Comparison of ENCODE assay signal across 8 cellular contexts in genomic region chr11:117145393-117145761, GRCh38. TPM values are rescaled to one million over a fixed set of nuclear protein-coding genes. Genes with fewer than 3 reads are reported as not detected.
DNase-seq lines count a peak whose midpoint lies in the region; ATAC-seq, FAIRE-seq and TF ChIP-seq lines count a peak whose summit lies in the region.

No MANE protein-coding gene starts in this region.

- H3K9ac ChIP-seq in K562 (ENCODE audit: insufficient read depth in 1 of 2, low read depth in 2 of 2, low read length in 2 of 2), result peak overlapping the region; percentile 90 to 92
- H3K9ac ChIP-seq in subcutaneous abdominal adipose tissue (ENCODE audit: low read length in 5 of 5), result peak overlapping the region; percentile 11 to 95 (median 89)

- peak overlapping the region; percentile 94 for H3K27ac Mint-ChIP-seq in activated CD4-positive, alpha-beta T cell treated with anti-CD3 and anti-CD28 coated beads for 36 hours

- FAIRE-seq in K562 (lab: Jason Lieb, UNC), result peak; percentile 32

- intact Hi-C loops in activated CD4-positive, alpha-beta T cell treated with anti-CD3 and anti-CD28 coated beads for 36 hours (cut with DNase I, micrococcal nuclease), result no loop called here
- intact Hi-C loops in K562 (cut with micrococcal nuclease), result loop anchor here (1.0 to 2.0 kb wide), 2 partner anchors 33 to 79 kb away; partner anchors contain the start of gene SIDT2

- H3K4me1 ChIP-seq in K562 (replicated peaks in 1 of 2; ENCODE audit: control insufficient read depth in 2 of 2, insufficient read depth in 2 of 2, low read length in 2 of 2) (peaks cover 10 to 13% of the 10 kb centered on the region in 2 experiments; a peak in 4 of 5 replicates), subcutaneous abdominal adipose tissue (ENCODE audit: control insufficient read depth in 5 of 5, insufficient read depth in 5 of 5, low read length in 5 of 5) (peaks cover 0 to 33% (median 29%) of the 10 kb centered on the region in 5 donors)

- H3K27me3 Mint-ChIP-seq in activated CD4-positive, alpha-beta T cell treated with anti-CD3 and anti-CD28 coated beads for 36 hours, result no peaks in the 10 kb centered on the region

- BruUV-seq in K562 (replicated peaks; lab: Mats Ljungman, UMichigan), result TSS peak; percentile 59

- no peak for ATAC-seq in activated CD4-positive, alpha-beta T cell treated with anti-CD3 and anti-CD28 coated beads for 36 hours
- ATAC-seq in K562, result peak; percentile 44
- no peak for ATAC-seq in HG03280 (IDR thresholded peaks at IDR 0.05; ENCODE audit: unreplicated experiment)

- POLR2A ChIA-PET in activated CD4-positive, alpha-beta T cell treated with anti-CD3 and anti-CD28 coated beads for 36 hours (lab: Charles Lee), result interaction anchor here (1.3 kb wide), 1 partner anchor 27 kb away, joined by 4 read pairs; no protein-coding TSS in a partner anchor
- POLR2A ChIA-PET in K562 (lab: Yijun Ruan, JAX), result interaction anchor here (0.7 to 2.7 kb wide), 7 partner anchors 9 to 49 kb away, joined by 4 to 17 read pairs (median 6); partner anchors contain the start of gene SIDT2

- no peak overlapping the region for H2AFZ ChIP-seq in K562 (ENCODE audit: low read depth, low read length)

- peak overlapping the region; percentile 99 for H3K4me3 Mint-ChIP-seq in activated CD4-positive, alpha-beta T cell treated with anti-CD3 and anti-CD28 coated beads for 36 hours

- H4K20me1 ChIP-seq in K562 (replicated peaks; ENCODE audit: control insufficient read depth, insufficient read depth, low read length), result peaks cover 6% of the 10 kb centered on the region

- in situ Hi-C loops in K562 (cut with MboI), result no loop called here

- no peak for TF ChIP-seq POLR2A in K562 (conservative IDR thresholded peaks at IDR 0.05)

- peaks cover 34% of the 10 kb centered on the region for H3K36me3 Mint-ChIP-seq in activated CD4-positive, alpha-beta T cell treated with anti-CD3 and anti-CD28 coated beads for 36 hours (ENCODE audit: low read depth)

- H3K27me3 ChIP-seq in K562 (ENCODE audit: control insufficient read depth in 2 of 2, insufficient read depth in 2 of 2, low read length in 2 of 2), result no peaks in the 10 kb centered on the region
- no peaks in the 10 kb centered on the region for H3K27me3 ChIP-seq in subcutaneous abdominal adipose tissue (ENCODE audit: control insufficient read depth in 5 of 5, insufficient read depth in 4 of 5, low read length in 5 of 5)

- peaks cover 44% of the 10 kb centered on the region for H3K4me1 Mint-ChIP-seq in activated CD4-positive, alpha-beta T cell treated with anti-CD3 and anti-CD28 coated beads for 36 hours

- H3K9me3 Mint-ChIP-seq in activated CD4-positive, alpha-beta T cell treated with anti-CD3 and anti-CD28 coated beads for 36 hours (ENCODE audit: low read depth), result no peaks in the 10 kb centered on the region

- H3K79me2 ChIP-seq in K562 (ENCODE audit: control insufficient read depth, insufficient read depth, low read length), result peaks cover 67% of the 10 kb centered on the region

- H3K9me1 ChIP-seq in K562 (ENCODE audit: control insufficient read depth, insufficient read depth, low read length), result no peaks in the 10 kb centered on the region

- TF ChIP-seq EP300 in K562 (IDR thresholded peaks at IDR 0.05; ENCODE audit: low read length), result no peak

- CTCF ChIA-PET in activated CD4-positive, alpha-beta T cell treated with anti-CD3 and anti-CD28 coated beads for 36 hours (lab: Charles Lee), result interaction anchor here (0.6 to 4.0 kb wide), 11 partner anchors 12 to 310 kb away, joined by 3 to 35 read pairs (median 3); partner anchors contain the start of gene SIDT2
- CTCF ChIA-PET in K562 (lab: Yijun Ruan, JAX; ENCODE audit: low intra/inter-chr PET ratio), result no interaction called here

- peaks cover 40% of the 10 kb centered on the region for H3K36me3 ChIP-seq in K562 (ENCODE audit: control insufficient read depth, insufficient read depth, low read length)
- H3K36me3 ChIP-seq in subcutaneous abdominal adipose tissue (ENCODE audit: control insufficient read depth in 5 of 5, insufficient read depth in 5 of 5, low read length in 5 of 5), result peaks cover 0 to 13% (median 5%) of the 10 kb centered on the region in 5 donors

- peak; percentile 15 for DNase-seq in activated CD4-positive, alpha-beta T cell treated with anti-CD3 and anti-CD28 coated beads for 36 hours
- DNase-seq in activated CD4-positive, alpha-beta T cell treated with anti-CD3 and anti-CD28 coated beads, Interleukin-2, amount 50 U/mL, for 1 hour, result no peak
- DNase-seq in NCI-H1105 treated with DMSO at 0.1 percent for 48 hours (lab: John Stamatoyannopoulos, UW) (peak; percentile 5), K562 (ENCODE audit: extremely low read depth in 1 of 4, low spot score in 3 of 4) (peak; percentile 36 to 65 (median 53)), kidney glomerular epithelial cell (lab: John Stamatoyannopoulos, UW) (peak; percentile 54), cerebellar nuclear complex (lab: John Stamatoyannopoulos, UW) (no peak)

- H3K27ac ChIP-seq in K562 (ENCODE audit: extremely low read depth, low read depth, low read length), result peak overlapping the region; percentile 88
- peak overlapping the region; percentile 92 for H3K27ac ChIP-seq in subcutaneous abdominal adipose tissue (ENCODE audit: low read depth, low read length)

- TF ChIP-seq CTCF in K562 (IDR thresholded peaks at IDR 0.05 in 2 of 3, conservative IDR thresholded peaks at IDR 0.05 in 1 of 3; ENCODE audit: insufficient read depth in 2 of 3, low read depth in 1 of 3, low read length in 3 of 3), result peak in 2 of 3 experiments; percentile 23 to 43; a peak in 3 of 6 replicates

- no peak; a peak in 1 of 4 replicates for TF ChIP-seq RAD21 in K562 (CRISPR knock-in tag; conservative IDR thresholded peaks at IDR 0.05 in 1 of 2, IDR thresholded peaks at IDR 0.05 in 1 of 2)

- H3K4me3 ChIP-seq in K562, result peak overlapping the region; percentile 89
- H3K4me3 ChIP-seq in subcutaneous abdominal adipose tissue (ENCODE audit: low read depth in 1 of 5, low read length in 5 of 5), result peak overlapping the region; percentile 84 to 97 (median 93)

- 2% methylated on average over 5 of the region's 5 CpGs for WGBS in K562 (ENCODE audit: insufficient coverage, low coverage, missing lambda C conversion rate)

- H3K4me2 ChIP-seq in K562 (ENCODE audit: insufficient read depth, low read length), result peak overlapping the region; percentile 100

- no peaks in the 10 kb centered on the region for H3K9me3 ChIP-seq in K562 (replicated peaks; ENCODE audit: control insufficient read depth, insufficient read depth, low read depth, low read length)
- H3K9me3 ChIP-seq in subcutaneous abdominal adipose tissue (ENCODE audit: control insufficient read depth in 5 of 5, low read length in 5 of 5), result no peaks in the 10 kb centered on the region

RNA-seq across cellular contexts. Expression of gene PAFAH1B2, which starts 1.3 kb away (rescaled TPM):
- 10 to 100 TPM; 44.8 to 57.5 TPM for total RNA-seq in activated CD4-positive, alpha-beta T cell treated with anti-CD3 and anti-CD28 coated beads for 36 hours
- 47.5 and 78.4 TPM in 2 replicates for total RNA-seq in K562 (2011; cell fraction: chromatin; rRNA removed; ENCODE audit: low replicate concordance)
- 27.7 and 27.9 TPM in 2 replicates for total RNA-seq in K562 (2011; cell fraction: nucleolus; rRNA removed)
- 55.0 and 89.9 TPM in 2 replicates for total RNA-seq in K562 (2011; cell fraction: nucleoplasm; rRNA removed)
- total RNA-seq in K562 (2014; rRNA removed) (61.0 and 64.9 TPM in 2 replicates), K562 (2014; rRNA removed; fragmentation: Illumina TruSeq; extraction: Trizol) (94.7 and 109 TPM in 2 replicates), K562 (2015; rRNA removed; fragmentation: Illumina TruSeq; extraction: Trizol) (70.4 and 74.2 TPM in 2 replicates), K562 (2021) (82.3 and 90.2 TPM in 2 replicates)
- polyA plus RNA-seq in K562 (2011; rRNA removed) (43.3 and 55.3 TPM in 2 replicates), K562 (2014; fragmentation: Illumina TruSeq; extraction: Trizol) (38.0 and 39.3 TPM in 2 replicates), K562 (2014; fragmentation: Nextera tagmentation; extraction: Ambion mirVana) (10 to 100 TPM; 27.8 to 81.6 TPM), K562 (2014; rRNA removed) (34.5 and 36.4 TPM in 2 replicates)
- 31.2 and 34.2 TPM in 2 replicates for polyA plus RNA-seq in K562 (2011; cell fraction: cytosol; rRNA removed)
- polyA plus RNA-seq in K562 (2011; cell fraction: nucleus; rRNA removed), result 17.3 and 17.8 TPM in 2 replicates
- 28.3 and 30.4 TPM in 2 replicates for polyA plus RNA-seq in K562 (2012)
- 203 and 224 TPM in 2 replicates for polyA minus RNA-seq in K562 (2011; rRNA and poly(A)+ RNA removed)
- 49.4 and 74.5 TPM in 2 replicates for polyA minus RNA-seq in K562 (2011; cell fraction: cytosol; rRNA and poly(A)+ RNA removed)
- polyA minus RNA-seq in K562 (2011; cell fraction: nucleus; rRNA and poly(A)+ RNA removed), result 15.5 and 22.9 TPM in 2 replicates

RNA-seq across cellular contexts. Expression of gene SIDT2, which starts 33.2 kb away (rescaled TPM):
- total RNA-seq in activated CD4-positive, alpha-beta T cell treated with anti-CD3 and anti-CD28 coated beads for 36 hours, result 10 to 100 TPM; 21.5 to 23.7 TPM
- total RNA-seq in K562 (2011; cell fraction: chromatin; rRNA removed; ENCODE audit: low replicate concordance), result 140 and 344 TPM in 2 replicates
- total RNA-seq in K562 (2011; cell fraction: nucleolus; rRNA removed), result 167 and 174 TPM in 2 replicates
- total RNA-seq in K562 (2011; cell fraction: nucleoplasm; rRNA removed), result 143 and 150 TPM in 2 replicates
- total RNA-seq in K562 (2014; rRNA removed) (5.9 and 7.1 TPM in 2 replicates), K562 (2014; rRNA removed; fragmentation: Illumina TruSeq; extraction: Trizol) (4.4 and 6.5 TPM in 2 replicates), K562 (2015; rRNA removed; fragmentation: Illumina TruSeq; extraction: Trizol) (6.1 and 7.0 TPM in 2 replicates), K562 (2021) (17.7 and 20.2 TPM in 2 replicates)
- polyA plus RNA-seq in K562 (2011; rRNA removed) (11.5 and 21.7 TPM in 2 replicates), K562 (2014; fragmentation: Illumina TruSeq; extraction: Trizol) (14.4 and 15.6 TPM in 2 replicates), K562 (2014; fragmentation: Nextera tagmentation; extraction: Ambion mirVana) (1 to 10 TPM; 2.4 to 3.6 TPM), K562 (2014; rRNA removed) (14.1 and 22.2 TPM in 2 replicates)
- 11.6 and 15.7 TPM in 2 replicates for polyA plus RNA-seq in K562 (2011; cell fraction: cytosol; rRNA removed)
- polyA plus RNA-seq in K562 (2011; cell fraction: nucleus; rRNA removed), result 117 and 144 TPM in 2 replicates
- 15.7 and 22.6 TPM in 2 replicates for polyA plus RNA-seq in K562 (2012)
- 16.3 and 17.1 TPM in 2 replicates for polyA minus RNA-seq in K562 (2011; rRNA and poly(A)+ RNA removed)
- 14.1 and 17.0 TPM in 2 replicates for polyA minus RNA-seq in K562 (2011; cell fraction: cytosol; rRNA and poly(A)+ RNA removed)
- 32.9 and 48.4 TPM in 2 replicates for polyA minus RNA-seq in K562 (2011; cell fraction: nucleus; rRNA and poly(A)+ RNA removed)

RNA-seq across cellular contexts. Expression of gene SIK3, which starts 47.1 kb away (rescaled TPM):
- total RNA-seq in activated CD4-positive, alpha-beta T cell treated with anti-CD3 and anti-CD28 coated beads for 36 hours, result 10 to 100 TPM; 23.6 to 25.3 TPM
- 63.2 and 103 TPM in 2 replicates for total RNA-seq in K562 (2011; cell fraction: chromatin; rRNA removed; ENCODE audit: low replicate concordance)
- total RNA-seq in K562 (2011; cell fraction: nucleolus; rRNA removed), result 30.0 and 38.4 TPM in 2 replicates
- total RNA-seq in K562 (2011; cell fraction: nucleoplasm; rRNA removed), result 51.0 and 57.2 TPM in 2 replicates
- 8.4 and 9.5 TPM in 2 replicates for total RNA-seq in K562 (2014; rRNA removed)
- 10.7 and 10.8 TPM in 2 replicates for total RNA-seq in K562 (2014; rRNA removed; fragmentation: Illumina TruSeq; extraction: Trizol)
- 7.6 and 8.5 TPM in 2 replicates for total RNA-seq in K562 (2015; rRNA removed; fragmentation: Illumina TruSeq; extraction: Trizol)
- 16.7 and 21.6 TPM in 2 replicates for total RNA-seq in K562 (2021)
- polyA plus RNA-seq in K562 (2011; rRNA removed), result 6.1 and 7.3 TPM in 2 replicates
- 4.2 and 4.4 TPM in 2 replicates for polyA plus RNA-seq in K562 (2011; cell fraction: cytosol; rRNA removed)
- polyA plus RNA-seq in K562 (2011; cell fraction: nucleus; rRNA removed), result 21.4 and 34.9 TPM in 2 replicates
- 9.5 and 10.3 TPM in 2 replicates for polyA plus RNA-seq in K562 (2012)
- 12.2 and 14.0 TPM in 2 replicates for polyA plus RNA-seq in K562 (2014; fragmentation: Illumina TruSeq; extraction: Trizol)
- polyA plus RNA-seq in K562 (2014; fragmentation: Nextera tagmentation; extraction: Ambion mirVana), result 1 to 10 TPM; 1.6 to 1.8 TPM
- 8.0 and 8.9 TPM in 2 replicates for polyA plus RNA-seq in K562 (2014; rRNA removed)
- 14.2 and 16.0 TPM in 2 replicates for polyA minus RNA-seq in K562 (2011; rRNA and poly(A)+ RNA removed)
- polyA minus RNA-seq in K562 (2011; cell fraction: cytosol; rRNA and poly(A)+ RNA removed), result 6.6 and 9.6 TPM in 2 replicates
- 22.2 and 28.9 TPM in 2 replicates for polyA minus RNA-seq in K562 (2011; cell fraction: nucleus; rRNA and poly(A)+ RNA removed)

RNA-seq across cellular contexts. Expression of gene TAGLN, which starts 53.8 kb away (rescaled TPM):
- 1 to 10 TPM; 1.6 to 2.0 TPM for total RNA-seq in activated CD4-positive, alpha-beta T cell treated with anti-CD3 and anti-CD28 coated beads for 36 hours
- 19.3 and 31.5 TPM in 2 replicates for total RNA-seq in K562 (2011; cell fraction: chromatin; rRNA removed; ENCODE audit: low replicate concordance)
- 15.1 and 17.0 TPM in 2 replicates for total RNA-seq in K562 (2011; cell fraction: nucleolus; rRNA removed)
- 12.9 and 14.2 TPM in 2 replicates for total RNA-seq in K562 (2011; cell fraction: nucleoplasm; rRNA removed)
- total RNA-seq in K562 (2014; rRNA removed) (0.95 and 1.3 TPM in 2 replicates), K562 (2014; rRNA removed; fragmentation: Illumina TruSeq; extraction: Trizol) (1.1 and 1.4 TPM in 2 replicates), K562 (2015; rRNA removed; fragmentation: Illumina TruSeq; extraction: Trizol) (0.87 and 1.2 TPM in 2 replicates), K562 (2021) (3.5 and 3.6 TPM in 2 replicates)
- polyA plus RNA-seq in K562 (2011; rRNA removed) (3.0 and 3.1 TPM in 2 replicates), K562 (2014; fragmentation: Illumina TruSeq; extraction: Trizol) (2.4 and 2.8 TPM in 2 replicates), K562 (2014; fragmentation: Nextera tagmentation; extraction: Ambion mirVana) (under 1 TPM; 0.21 to 0.56 TPM), K562 (2014; rRNA removed) (3.2 and 4.9 TPM in 2 replicates)
- 1.3 and 1.4 TPM in 2 replicates for polyA plus RNA-seq in K562 (2011; cell fraction: cytosol; rRNA removed)
- polyA plus RNA-seq in K562 (2011; cell fraction: nucleus; rRNA removed), result 22.1 and 23.9 TPM in 2 replicates
- 2.5 and 5.8 TPM in 2 replicates for polyA plus RNA-seq in K562 (2012)
- polyA minus RNA-seq in K562 (2011; rRNA and poly(A)+ RNA removed), result 1.7 and 2.7 TPM in 2 replicates
- 2.0 TPM in 1 of 2 replicates, not detected in the other for polyA minus RNA-seq in K562 (2011; cell fraction: cytosol; rRNA and poly(A)+ RNA removed)
- polyA minus RNA-seq in K562 (2011; cell fraction: nucleus; rRNA and poly(A)+ RNA removed), result 3.2 and 3.3 TPM in 2 replicates

Comparison
In these comparisons a context has a peak if more than half of its experiments do, and no peak if none do; other contexts are left out.
1. DNase-seq: peak in activated CD4-positive, alpha-beta T cell treated with anti-CD3 and anti-CD28 coated beads for 36 hours (single experiment), NCI-H1105 treated with DMSO at 0.1 percent for 48 hours (single experiment), K562 (4 of 4) and kidney glomerular epithelial cell (single experiment); none in activated CD4-positive, alpha-beta T cell treated with anti-CD3 and anti-CD28 coated beads, Interleukin-2, amount 50 U/mL, for 1 hour (single experiment) and cerebellar nuclear complex (0 of 2).